ENCODE assay signal across 22 cellular contexts in genomic region chr1:47213230-47213676, GRCh38. TPM values are rescaled to one million over a fixed set of nuclear protein-coding genes. Genes with fewer than 3 reads are reported as not detected.
"Had no signal": no experiment of that assay in that cellular context is flagged by ENCODE, and none has a peak within 500 bp of the region (broad histone marks: within the 10 kb centered on the region; RNA-seq: fewer than 3 reads in every experiment).

No MANE protein-coding gene starts in this region.

- H3K36me3 ChIP-seq: right lobe of liver had no signal

- H3K27me3 ChIP-seq: right lobe of liver had no signal

- DNase-seq: activated CD4-positive, alpha-beta T cell treated with anti-CD3 and anti-CD28 coated beads, Interleukin-2, amount 10 ng/mL, durations not matched to agents 7 days and 5 days; activated CD8-positive, alpha-beta T cell treated with anti-CD3 and anti-CD28 coated beads, Interleukin-2, amount 10 ng/mL, durations not matched to agents 7 days and 5 days; activated gamma-delta T cell treated with Interleukin-2 at 50 U/mL for 16 hours; activated T-cell treated with anti-CD3 and anti-CD28 coated beads, Interleukin-2, amount 50 U/mL, for 24 hours; effector memory CD4-positive, alpha-beta T cell; kidney; left ventricle myocardium superior; mesendoderm; naive thymus-derived CD4-positive, alpha-beta T cell; psoas muscle; right lobe of liver; stimulated activated CD4-positive, alpha-beta T cell treated with anti-CD3 and anti-CD28 coated beads, Interleukin-4, amount 100 ng/mL, for 4 hours; stimulated activated naive B cell treated with anti-CD40 and anti-IgM and Interleukin-4, amounts not matched to agents 10 μg/mL and 1 μg/mL and 100 μg/mL, for 72 hours; T-cell had no signal

- H3K9me3 ChIP-seq: psoas muscle, right lobe of liver had no signal

- ATAC-seq: activated CD4-positive, CD25-positive, alpha-beta regulatory T cell treated with anti-CD3 and anti-CD28 coated beads, Interleukin-2, amount 50 U/mL, for 24 hours; activated CD8-positive, alpha-beta T cell treated with anti-CD3 and anti-CD28 coated beads, Interleukin-2, amount 10 ng/mL, durations not matched to agents 7 days and 5 days; left ventricle myocardium superior; naive thymus-derived CD4-positive, alpha-beta T cell; psoas muscle; stimulated activated naive B cell treated with anti-CD40 and anti-IgM and Interleukin-4, amounts not matched to agents 10 μg/mL and 1 μg/mL and 100 μg/mL, for 72 hours; T-cell had no signal

- H3K4me3 ChIP-seq: psoas muscle, right lobe of liver, SK-N-MC had no signal

- FAIRE-seq: frontal cortex, kidney had no signal

- H3K27ac ChIP-seq: epithelial cell of prostate, SK-N-MC had no signal

- H3K4me1 ChIP-seq: psoas muscle, right lobe of liver had no signal

RNA-seq across cellular contexts. Expression of gene TAL1, which starts 18.8 kb away (rescaled TPM):
- total RNA-seq: activated CD4-positive, alpha-beta T cell treated with anti-CD3 and anti-CD28 coated beads, Interleukin-2, amount 10 ng/mL, durations not matched to agents 7 days and 5 days; activated CD8-positive, alpha-beta T cell treated with anti-CD3 and anti-CD28 coated beads, Interleukin-2, amount 10 ng/mL, durations not matched to agents 7 days and 5 days; bronchial epithelial cell; osteocyte had no signal
- polyA plus RNA-seq: naive thymus-derived CD4-positive, alpha-beta T cell had no signal

RNA-seq across cellular contexts. Expression of gene PDZK1IP1, which starts 23.4 kb away (rescaled TPM):
- total RNA-seq: activated CD4-positive, alpha-beta T cell treated with anti-CD3 and anti-CD28 coated beads, Interleukin-2, amount 10 ng/mL, durations not matched to agents 7 days and 5 days; activated CD8-positive, alpha-beta T cell treated with anti-CD3 and anti-CD28 coated beads, Interleukin-2, amount 10 ng/mL, durations not matched to agents 7 days and 5 days; cerebellum; frontal cortex; left ventricle myocardium superior; naive thymus-derived CD4-positive, alpha-beta T cell; osteocyte; T-cell; urinary bladder had no signal
- polyA plus RNA-seq: naive thymus-derived CD4-positive, alpha-beta T cell had no signal
